ENCODE assay signal across 8 cellular contexts in the genomic region with DNA sequence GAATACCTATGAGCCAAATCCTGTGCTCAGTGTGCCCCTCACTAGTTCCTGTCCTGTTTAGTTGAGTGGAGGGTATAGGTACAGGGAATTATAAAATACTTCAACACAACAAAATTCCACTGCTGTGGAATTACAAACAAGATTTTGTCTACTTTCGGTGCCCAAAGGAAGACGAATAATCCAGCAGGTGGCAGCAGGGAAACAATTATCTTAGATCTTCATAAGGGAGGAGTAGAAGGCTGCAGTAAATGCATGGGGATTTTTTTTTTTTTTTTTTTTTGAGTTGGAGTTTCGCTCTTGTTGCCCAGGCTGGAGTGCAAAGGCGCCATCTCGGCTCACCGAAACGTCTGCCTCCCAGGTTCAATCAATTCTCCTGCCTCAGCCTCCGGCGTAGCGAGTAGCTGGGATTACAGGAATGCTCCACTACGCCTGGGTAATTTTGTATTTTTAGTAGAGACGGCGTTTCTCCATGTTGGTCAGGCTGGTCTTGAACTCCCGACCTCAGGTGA. TPM values are rescaled to one million over a fixed set of nuclear protein-coding genes. Genes with fewer than 3 reads are reported as not detected.
A peak's percentile ranks its signal among the peaks of the same experiment; 100 is the strongest.
DNase-seq lines count a peak whose midpoint lies in the region; ATAC-seq, FAIRE-seq and TF ChIP-seq lines count a peak whose summit lies in the region.

No MANE protein-coding gene starts in this region.

- H2AFZ ChIP-seq in endothelial cell of umbilical vein (ENCODE audit: low read depth, low read length) = peak overlapping the region; percentile 1

- H3K9me1 ChIP-seq in endothelial cell of umbilical vein (replicated peaks; ENCODE audit: control insufficient read depth, extremely low read depth, insufficient read depth, low read length) = no peaks in the 10 kb centered on the region

- H3K27me3 Mint-ChIP-seq in activated CD8-positive, alpha-beta T cell treated with anti-CD3 and anti-CD28 coated beads for 36 hours = no peaks in the 10 kb centered on the region

- peak overlapping the region; percentile 48 for H3K4me2 ChIP-seq in endothelial cell of umbilical vein (ENCODE audit: insufficient read depth, low read length)

- H3K4me3 Mint-ChIP-seq in activated CD8-positive, alpha-beta T cell treated with anti-CD3 and anti-CD28 coated beads for 36 hours = peak overlapping the region; percentile 32

- H3K4me1 Mint-ChIP-seq in activated CD8-positive, alpha-beta T cell treated with anti-CD3 and anti-CD28 coated beads for 36 hours (ENCODE audit: low read depth) = peaks cover 22% of the 10 kb centered on the region

- no peak overlapping the region for H3K27ac Mint-ChIP-seq in activated CD8-positive, alpha-beta T cell treated with anti-CD3 and anti-CD28 coated beads for 36 hours

- FAIRE-seq in endothelial cell of umbilical vein (lab: Jason Lieb, UNC) = peak; percentile 79

- no peaks in the 10 kb centered on the region for H3K9me3 Mint-ChIP-seq in activated CD8-positive, alpha-beta T cell treated with anti-CD3 and anti-CD28 coated beads for 36 hours

- H3K9ac ChIP-seq in endothelial cell of umbilical vein (replicated peaks; ENCODE audit: extremely low read depth, insufficient read depth, low read length) (peak overlapping the region; percentile 47), mucosa of stomach (ENCODE audit: low read length) (peak overlapping the region; percentile 61)

- 33% methylated on average over 14 of the region's 14 CpGs for WGBS in suprapubic skin

- no peaks in the 10 kb centered on the region for H3K9me3 ChIP-seq in endothelial cell of umbilical vein (replicated peaks; ENCODE audit: control insufficient read depth, insufficient read depth, low read length)
- no peaks in the 10 kb centered on the region for H3K9me3 ChIP-seq in mucosa of stomach (ENCODE audit: control insufficient read depth, low read length)
- H3K9me3 ChIP-seq in suprapubic skin = no peaks in the 10 kb centered on the region

- H3K4me1 ChIP-seq in endothelial cell of umbilical vein (ENCODE audit: control insufficient read depth, extremely low read depth, insufficient read depth, low read length) = peaks cover 19% of the 10 kb centered on the region
- peaks cover 17% of the 10 kb centered on the region for H3K4me1 ChIP-seq in mucosa of stomach (ENCODE audit: control insufficient read depth, insufficient read depth, low read length)
- peaks cover 47% of the 10 kb centered on the region for H3K4me1 ChIP-seq in suprapubic skin

- peak; percentile 37 for ATAC-seq in activated CD8-positive, alpha-beta T cell treated with anti-CD3 and anti-CD28 coated beads for 36 hours
- no peak for ATAC-seq in GM18505 (IDR thresholded peaks at IDR 0.05; ENCODE audit: unreplicated experiment)

- TF ChIP-seq CTCF in HL-60 (IDR thresholded peaks at IDR 0.05; ENCODE audit: insufficient read depth, low read length) = peak; percentile 56
- TF ChIP-seq CTCF in activated CD8-positive, alpha-beta T cell treated with anti-CD3 and anti-CD28 coated beads for 36 hours (IDR thresholded peaks at IDR 0.05) = peak; percentile 72
- TF ChIP-seq CTCF in endothelial cell of umbilical vein (IDR thresholded peaks at IDR 0.05; ENCODE audit: extremely low read depth in 1 of 2, insufficient read depth in 1 of 2, low read depth in 1 of 2, low read length in 2 of 2) = peak; percentile 35 to 42
- peak; percentile 32 to 35 for TF ChIP-seq CTCF in suprapubic skin (IDR thresholded peaks at IDR 0.05)

- peaks cover 20% of the 10 kb centered on the region for H3K36me3 Mint-ChIP-seq in activated CD8-positive, alpha-beta T cell treated with anti-CD3 and anti-CD28 coated beads for 36 hours (ENCODE audit: low read depth)

- peaks cover 2% of the 10 kb centered on the region for H4K20me1 ChIP-seq in endothelial cell of umbilical vein (replicated peaks; ENCODE audit: control insufficient read depth, extremely low read depth, insufficient read depth, low read length)

- intact Hi-C loops in activated CD8-positive, alpha-beta T cell treated with anti-CD3 and anti-CD28 coated beads for 36 hours (cut with micrococcal nuclease) = loop anchor here (5.0 kb wide), 2 partner anchors 56 to 146 kb away; partner anchors contain the start of gene PSMD4
- intact Hi-C loops in endothelial cell of umbilical vein (cut with micrococcal nuclease) = loop anchor here (1.0 to 10.0 kb wide), 4 partner anchors 55 to 962 kb away; partner anchors contain the start of genes ANP32E and PI4KB

- no peak for TF ChIP-seq EP300 in suprapubic skin (IDR thresholded peaks at IDR 0.05)

- TF ChIP-seq POLR2A in endothelial cell of umbilical vein (IDR thresholded peaks at IDR 0.05; ENCODE audit: low read depth, low read length) = no peak
- no peak for TF ChIP-seq POLR2A in suprapubic skin (IDR thresholded peaks at IDR 0.05)
- no peak for TF ChIP-seq POLR2A in GM18505 (IDR thresholded peaks at IDR 0.05; ENCODE audit: borderline replicate concordance, extremely low read depth, insufficient read depth, insufficient read length)

- dilution Hi-C loops in endothelial cell of umbilical vein (cut with MboI; ENCODE audit: extremely low pct_ligation_motif_present, low sequenced_read_pairs) = no loop called here

- BruUV-seq in endothelial cell of umbilical vein (replicated peaks; lab: Mats Ljungman, UMichigan) = no TSS peak

- H3K79me2 ChIP-seq in endothelial cell of umbilical vein (ENCODE audit: control insufficient read depth, insufficient read depth, low read length) = peaks cover 26% of the 10 kb centered on the region

- POLR2A ChIA-PET in activated CD8-positive, alpha-beta T cell treated with anti-CD3 and anti-CD28 coated beads for 36 hours (lab: Charles Lee) = no interaction called here
- POLR2A ChIA-PET in endothelial cell of umbilical vein (lab: Charles Lee) = no interaction called here

- CTCF ChIA-PET in activated CD8-positive, alpha-beta T cell treated with anti-CD3 and anti-CD28 coated beads for 36 hours (lab: Charles Lee) = interaction anchor here (0.6 to 4.7 kb wide), 3 partner anchors 55 to 397 kb away, joined by 3 to 28 read pairs (median 3); no protein-coding TSS in a partner anchor
- CTCF ChIA-PET in endothelial cell of umbilical vein (lab: Charles Lee) = interaction anchor here (0.9 to 3.2 kb wide), 8 partner anchors 32 to 145 kb away, joined by 3 to 45 read pairs (median 4); partner anchors contain the start of gene CDC42SE1

- no peaks in the 10 kb centered on the region for H3K36me3 ChIP-seq in endothelial cell of umbilical vein (ENCODE audit: control insufficient read depth in 2 of 2, extremely low read depth in 1 of 2, insufficient read depth in 2 of 2, low read length in 2 of 2)
- H3K36me3 ChIP-seq in mucosa of stomach (ENCODE audit: control insufficient read depth, insufficient read depth, low read length) = no peaks in the 10 kb centered on the region
- no peaks in the 10 kb centered on the region for H3K36me3 ChIP-seq in suprapubic skin

- DNase-seq in Ammon's horn (ENCODE audit: low spot score) (peak; percentile 84), HL-60 (ENCODE audit: low read depth in 1 of 2, low spot score in 1 of 2) (peak; percentile 47 to 83), NCI-H748 treated with DMSO at 0.1 percent for 48 hours (lab: John Stamatoyannopoulos, UW) (peak; percentile 71), endothelial cell of umbilical vein (ENCODE audit: low read depth, low spot score) (peak; percentile 86), suprapubic skin (ENCODE audit: low spot score in 2 of 2) (peak in 1 of 2 donors; percentile 72)
- peak; percentile 80 for DNase-seq in activated CD8-positive, alpha-beta T cell treated with anti-CD3 and anti-CD28 coated beads for 36 hours

- no peaks in the 10 kb centered on the region for H3K27me3 ChIP-seq in HL-60 (ENCODE audit: insufficient read depth, poor library complexity, severe bottlenecking)
- no peaks in the 10 kb centered on the region for H3K27me3 ChIP-seq in endothelial cell of umbilical vein (ENCODE audit: control insufficient read depth in 2 of 2, insufficient read depth in 2 of 2, low read length in 2 of 2)
- no peaks in the 10 kb centered on the region for H3K27me3 ChIP-seq in mucosa of stomach (ENCODE audit: control insufficient read depth, insufficient read depth, low read length)
- no peaks in the 10 kb centered on the region for H3K27me3 ChIP-seq in suprapubic skin

- H3K4me3 ChIP-seq in HL-60 (replicated peaks; ENCODE audit: insufficient read depth, low read length) (peak overlapping the region; percentile 21), endothelial cell of umbilical vein (replicated peaks in 1 of 3; ENCODE audit: insufficient read depth in 1 of 3, low read depth in 1 of 3, low read length in 3 of 3) (peak overlapping the region in 1 of 3 experiments; percentile 27), mucosa of stomach (ENCODE audit: low read length) (no peak overlapping the region), suprapubic skin (peak overlapping the region; percentile 35)

- H3K27ac ChIP-seq in HL-60 (replicated peaks) = peak overlapping the region; percentile 47
- peak overlapping the region; percentile 38 for H3K27ac ChIP-seq in endothelial cell of umbilical vein (ENCODE audit: insufficient read depth, low read depth, low read length)
- H3K27ac ChIP-seq in suprapubic skin = peak overlapping the region; percentile 81

RNA-seq across cellular contexts. Expression of gene PIP5K1A, which starts 2.0 kb away (rescaled TPM):
- 10 to 100 TPM; 63.1 to 66.1 TPM for total RNA-seq in activated CD8-positive, alpha-beta T cell treated with anti-CD3 and anti-CD28 coated beads for 36 hours
- total RNA-seq in endothelial cell of umbilical vein = 72.1 and 77.0 TPM in 2 replicates
- 79.3 and 89.2 TPM in 2 replicates for polyA plus RNA-seq in endothelial cell of umbilical vein
- polyA plus RNA-seq in endothelial cell of umbilical vein (2011; cell fraction: cytosol; rRNA removed) = 78.7 and 87.8 TPM in 2 replicates
- polyA plus RNA-seq in endothelial cell of umbilical vein (2011; cell fraction: nucleus; rRNA removed) = 172 and 179 TPM in 2 replicates
- 38.5 and 45.5 TPM in 2 replicates for polyA plus RNA-seq in endothelial cell of umbilical vein (2012)
- polyA minus RNA-seq in endothelial cell of umbilical vein = 208 and 246 TPM in 2 replicates
- 70.9 TPM for polyA minus RNA-seq in endothelial cell of umbilical vein (2011; cell fraction: cytosol; rRNA and poly(A)+ RNA removed)
- 120 and 175 TPM in 2 replicates for polyA minus RNA-seq in endothelial cell of umbilical vein (2011; cell fraction: nucleus; rRNA and poly(A)+ RNA removed)
- 100 to 1,000 TPM in 1 of 4 donors, 10 to 100 TPM in 3; 41.6 to 120 (median 51.6) TPM for total RNA-seq in suprapubic skin

RNA-seq across cellular contexts. Expression of gene VPS72, which starts 6.3 kb away (rescaled TPM):
- total RNA-seq in activated CD8-positive, alpha-beta T cell treated with anti-CD3 and anti-CD28 coated beads for 36 hours = 10 to 100 TPM; 47.4 to 61.0 TPM
- total RNA-seq in endothelial cell of umbilical vein = 83.1 and 85.2 TPM in 2 replicates
- polyA plus RNA-seq in endothelial cell of umbilical vein = 73.1 and 76.2 TPM in 2 replicates
- polyA plus RNA-seq in endothelial cell of umbilical vein (2011; cell fraction: cytosol; rRNA removed) = 77.7 and 86.8 TPM in 2 replicates
- polyA plus RNA-seq in endothelial cell of umbilical vein (2011; cell fraction: nucleus; rRNA removed) = 34.5 and 49.7 TPM in 2 replicates
- 53.1 and 53.4 TPM in 2 replicates for polyA plus RNA-seq in endothelial cell of umbilical vein (2012)
- polyA minus RNA-seq in endothelial cell of umbilical vein = 29.1 and 35.4 TPM in 2 replicates
- polyA minus RNA-seq in endothelial cell of umbilical vein (2011; cell fraction: cytosol; rRNA and poly(A)+ RNA removed) = 33.5 TPM
- polyA minus RNA-seq in endothelial cell of umbilical vein (2011; cell fraction: nucleus; rRNA and poly(A)+ RNA removed) = 6.3 and 11.4 TPM in 2 replicates
- total RNA-seq in suprapubic skin = 10 to 100 TPM; 17.2 to 30.8 (median 26.8) TPM

RNA-seq across cellular contexts. Expression of gene TMOD4, which starts 20.6 kb away (rescaled TPM):
- 1 to 10 TPM; 1.9 to 2.5 TPM for total RNA-seq in activated CD8-positive, alpha-beta T cell treated with anti-CD3 and anti-CD28 coated beads for 36 hours
- 1.4 TPM in 2 replicates for total RNA-seq in endothelial cell of umbilical vein
- 0.22 TPM in 1 of 2 replicates, not detected in the other for polyA plus RNA-seq in endothelial cell of umbilical vein
- 0.09 and 0.31 TPM in 2 replicates for polyA plus RNA-seq in endothelial cell of umbilical vein (2011; cell fraction: cytosol; rRNA removed)
- polyA plus RNA-seq in endothelial cell of umbilical vein (2011; cell fraction: nucleus; rRNA removed) = 0.80 and 0.88 TPM in 2 replicates
- polyA plus RNA-seq in endothelial cell of umbilical vein (2012) = 0.50 TPM in 1 of 2 replicates, not detected in the other
- not detected in 2 replicates for polyA minus RNA-seq in endothelial cell of umbilical vein
- not detected for polyA minus RNA-seq in endothelial cell of umbilical vein (2011; cell fraction: cytosol; rRNA and poly(A)+ RNA removed)
- polyA minus RNA-seq in endothelial cell of umbilical vein (2011; cell fraction: nucleus; rRNA and poly(A)+ RNA removed) = not detected in 2 replicates
- not detected for total RNA-seq in suprapubic skin

RNA-seq across cellular contexts. Expression of gene SCNM1, which starts 30.4 kb away (rescaled TPM):
- 10 to 100 TPM; 57.0 to 59.6 TPM for total RNA-seq in activated CD8-positive, alpha-beta T cell treated with anti-CD3 and anti-CD28 coated beads for 36 hours
- total RNA-seq in endothelial cell of umbilical vein (43.1 and 49.0 TPM in 2 replicates), suprapubic skin (10 to 100 TPM; 29.6 to 40.6 (median 35.4) TPM)
- polyA plus RNA-seq in endothelial cell of umbilical vein = 14.1 and 17.3 TPM in 2 replicates
- 31.1 and 32.7 TPM in 2 replicates for polyA plus RNA-seq in endothelial cell of umbilical vein (2011; cell fraction: cytosol; rRNA removed)
- polyA plus RNA-seq in endothelial cell of umbilical vein (2011; cell fraction: nucleus; rRNA removed) = 48.2 and 52.9 TPM in 2 replicates
- polyA plus RNA-seq in endothelial cell of umbilical vein (2012) = 44.8 and 53.1 TPM in 2 replicates
- 9.6 and 11.9 TPM in 2 replicates for polyA minus RNA-seq in endothelial cell of umbilical vein
- 20.6 TPM for polyA minus RNA-seq in endothelial cell of umbilical vein (2011; cell fraction: cytosol; rRNA and poly(A)+ RNA removed)
- polyA minus RNA-seq in endothelial cell of umbilical vein (2011; cell fraction: nucleus; rRNA and poly(A)+ RNA removed) = 8.2 and 8.6 TPM in 2 replicates

RNA-seq across cellular contexts. Expression of gene LYSMD1, which starts 30.6 kb away (rescaled TPM):
- 1 to 10 TPM; 4.5 TPM for total RNA-seq in activated CD8-positive, alpha-beta T cell treated with anti-CD3 and anti-CD28 coated beads for 36 hours
- total RNA-seq in endothelial cell of umbilical vein (6.4 and 8.2 TPM in 2 replicates), suprapubic skin (10 to 100 TPM in 3 of 4 donors, 1 to 10 TPM in 1; 8.4 to 15.2 (median 12.5) TPM)
- polyA plus RNA-seq in endothelial cell of umbilical vein = 1.7 and 2.1 TPM in 2 replicates
- 2.2 and 2.7 TPM in 2 replicates for polyA plus RNA-seq in endothelial cell of umbilical vein (2011; cell fraction: cytosol; rRNA removed)
- polyA plus RNA-seq in endothelial cell of umbilical vein (2011; cell fraction: nucleus; rRNA removed) = 14.0 and 15.7 TPM in 2 replicates
- 2.5 and 2.8 TPM in 2 replicates for polyA plus RNA-seq in endothelial cell of umbilical vein (2012)
- polyA minus RNA-seq in endothelial cell of umbilical vein = 3.8 and 4.7 TPM in 2 replicates
- 3.9 TPM for polyA minus RNA-seq in endothelial cell of umbilical vein (2011; cell fraction: cytosol; rRNA and poly(A)+ RNA removed)
- polyA minus RNA-seq in endothelial cell of umbilical vein (2011; cell fraction: nucleus; rRNA and poly(A)+ RNA removed) = 6.2 and 6.9 TPM in 2 replicates
